28 cellular contexts compared by ENCODE assay signal in the genomic region with DNA sequence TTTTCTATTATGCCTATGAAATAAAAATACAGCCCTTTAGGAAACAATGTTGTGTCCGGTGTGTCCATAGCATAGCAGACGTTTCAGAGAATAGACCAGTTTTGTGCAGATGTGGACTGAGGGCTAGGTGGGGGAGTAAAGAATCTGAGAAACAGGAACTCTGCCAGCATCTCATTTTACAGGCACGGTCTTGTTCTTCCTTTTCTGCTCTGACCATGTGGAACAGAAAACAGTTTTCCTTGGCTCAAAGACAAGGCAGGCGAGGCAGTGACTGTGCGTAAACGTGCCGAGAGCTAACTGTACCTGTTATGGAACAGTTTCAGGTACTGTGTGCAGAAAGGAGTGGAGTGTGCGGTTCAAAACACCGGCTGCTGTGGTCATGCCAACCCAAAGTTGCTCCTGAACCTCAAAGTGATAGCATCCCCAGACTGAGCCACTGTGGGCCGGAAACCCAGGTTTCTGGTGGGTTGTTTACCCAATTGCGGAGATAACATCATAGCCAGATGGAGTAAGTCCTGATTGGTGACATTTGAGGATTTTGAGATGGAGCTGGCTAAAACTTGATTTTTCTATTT. TPM values are rescaled to one million over a fixed set of nuclear protein-coding genes. Genes with fewer than 3 reads are reported as not detected.
DNase-seq lines count a peak whose midpoint lies in the region; ATAC-seq, FAIRE-seq and TF ChIP-seq lines count a peak whose summit lies in the region.
"Had no signal": no experiment of that assay in that cellular context is flagged by ENCODE, and none has a peak within 500 bp of the region (broad histone marks: within the 10 kb centered on the region; RNA-seq: fewer than 3 reads in every experiment).

No MANE protein-coding gene starts in this region.

- no peak for TF ChIP-seq RAD21 in A549 (conservative IDR thresholded peaks at IDR 0.05 in 1 of 2, IDR thresholded peaks at IDR 0.05 in 1 of 2)

- H3K36me3 ChIP-seq in astrocyte (ENCODE audit: insufficient read depth, low read length): no peaks in the 10 kb centered on the region
- H3K36me3 ChIP-seq in esophagus squamous epithelium: no peaks in the 10 kb centered on the region
- no peaks in the 10 kb centered on the region for H3K36me3 ChIP-seq in kidney (ENCODE audit: control insufficient read depth in 1 of 2, insufficient read depth in 2 of 2, low read length in 2 of 2)
- H3K36me3 ChIP-seq: ovary, tibial artery had no signal

- H3K27ac Mint-ChIP-seq in astrocyte (ENCODE audit: unreplicated experiment): no peak overlapping the region
- H3K27ac Mint-ChIP-seq: activated CD4-positive, alpha-beta memory T cell treated with anti-CD3 and anti-CD28 coated beads, Interleukin-2, amount 10 ng/mL, durations not matched to agents 7 days and 5 days; activated T-cell treated with anti-CD3 and anti-CD28 coated beads, Interleukin-2, amount 50 U/mL, for 24 hours; naive thymus-derived CD4-positive, alpha-beta T cell had no signal

- H3K27ac ChIP-seq in A549: peak overlapping the region in 1 of 2 experiments; percentile 79; a peak in 4 of 6 replicates
- no peak overlapping the region for H3K27ac ChIP-seq in astrocyte (ENCODE audit: low read depth, low read length)
- no peak overlapping the region for H3K27ac ChIP-seq in foreskin keratinocyte
- peak overlapping the region in 2 of 4 donors; percentile 3 to 57 for H3K27ac ChIP-seq in esophagus squamous epithelium
- no peak overlapping the region for H3K27ac ChIP-seq in kidney (ENCODE audit: low read depth in 2 of 2, low read length in 2 of 2)
- H3K27ac ChIP-seq: ovary, tibial artery had no signal

- FAIRE-seq in A549 (lab: Jason Lieb, UNC) (no peak), astrocyte (lab: Jason Lieb, UNC) (no peak), kidney (lab: Jason Lieb, UNC) (no peak)
- FAIRE-seq: colon, endometrium, GM12878, GM19239 had no signal

- no peak for ATAC-seq in A549
- peak; percentile 11 for ATAC-seq in foreskin keratinocyte
- ATAC-seq: GM12878; naive thymus-derived CD4-positive, alpha-beta T cell; sciatic nerve had no signal

- no peak overlapping the region for H2AFZ ChIP-seq in astrocyte (ENCODE audit: low read depth, low read length)

- peaks cover 14% of the 10 kb centered on the region for H3K4me1 ChIP-seq in A549
- peaks cover 13% of the 10 kb centered on the region for H3K4me1 ChIP-seq in astrocyte (ENCODE audit: insufficient read depth, low read length)
- H3K4me1 ChIP-seq in foreskin keratinocyte: peaks cover 4% of the 10 kb centered on the region
- H3K4me1 ChIP-seq in esophagus squamous epithelium: peaks cover 0 to 18% (median 5%) of the 10 kb centered on the region in 3 donors
- peaks cover 0 to 3% of the 10 kb centered on the region in 2 donors for H3K4me1 ChIP-seq in kidney (ENCODE audit: control insufficient read depth in 1 of 2, insufficient read depth in 1 of 2, low read depth in 1 of 2, low read length in 2 of 2)

- TF ChIP-seq CTCF in A549 (IDR thresholded peaks at IDR 0.05) (no peak), astrocyte (IDR thresholded peaks at IDR 0.05; ENCODE audit: insufficient read depth, low read depth, low read length) (no peak), foreskin keratinocyte (conservative IDR thresholded peaks at IDR 0.05) (no peak), esophagus squamous epithelium (IDR thresholded peaks at IDR 0.05) (no peak), kidney (IDR thresholded peaks at IDR 0.05; ENCODE audit: borderline replicate concordance, extremely low read depth, insufficient read depth) (no peak)

- no peak overlapping the region for H3K4me3 ChIP-seq in A549
- no peak overlapping the region for H3K4me3 ChIP-seq in astrocyte (ENCODE audit: insufficient read depth, low read depth, low read length)
- H3K4me3 ChIP-seq in esophagus squamous epithelium: no peak overlapping the region
- no peak overlapping the region for H3K4me3 ChIP-seq in kidney (ENCODE audit: low read length in 2 of 2)
- H3K4me3 ChIP-seq: GM12878, ovary, tibial artery had no signal

- H3K4me2 ChIP-seq in A549 (peak overlapping the region; percentile 78), astrocyte (ENCODE audit: low read length) (peak overlapping the region; percentile 73)

- no peak for DNase-seq in A549 (ENCODE audit: low read depth in 1 of 2, low spot score in 1 of 2)
- DNase-seq in M059J (ENCODE audit: low read depth): peak; percentile 49
- peak; percentile 63 for DNase-seq in astrocyte (ENCODE audit: low read depth)
- peak; percentile 42 to 76 for DNase-seq in foreskin keratinocyte
- no peak for DNase-seq in hypothalamus (lab: John Stamatoyannopoulos, UW)
- DNase-seq in esophagus squamous epithelium (lab: John Stamatoyannopoulos, UW): no peak
- DNase-seq in glomerular visceral epithelial cell (ENCODE audit: extremely low spot score): no peak
- no peak for DNase-seq in kidney
- DNase-seq: activated CD4-positive, alpha-beta memory T cell treated with anti-CD3 and anti-CD28 coated beads, Interleukin-2, amount 10 ng/mL, durations not matched to agents 7 days and 5 days; activated CD4-positive, CD25-positive, alpha-beta regulatory T cell; activated naive CD4-positive, alpha-beta T cell; activated T-cell treated with anti-CD3 and anti-CD28 coated beads, Interleukin-2, amount 50 U/mL, for 24 hours; anterior cingulate cortex; hippocampal formation; naive thymus-derived CD4-positive, alpha-beta T cell; NCI-H1694; NCI-H446; NK-92 treated with Interleukin-12 subunit alpha and Interleukin-12 subunit beta, amount 100 ng/mL, for 24 hours; ovary; SK-N-SH; stimulated activated naive CD4-positive, alpha-beta T cell treated with Interleukin-2 at 50 U/mL for 16 hours; tibial artery had no signal

- no peaks in the 10 kb centered on the region for H4K20me1 ChIP-seq in astrocyte (ENCODE audit: insufficient read depth, low read length)

- no peak for TF ChIP-seq EP300 in A549 (IDR thresholded peaks at IDR 0.05)

- TF ChIP-seq POLR2A in A549 (IDR thresholded peaks at IDR 0.05; ENCODE audit: low read length): no peak
- no peak for TF ChIP-seq POLR2A in esophagus squamous epithelium (IDR thresholded peaks at IDR 0.05)

- H3K9ac ChIP-seq in astrocyte (ENCODE audit: low read length) (no peak overlapping the region), kidney (ENCODE audit: low read length in 2 of 2) (no peak overlapping the region)
- H3K9ac ChIP-seq: SK-N-SH had no signal

- H3K79me2 ChIP-seq in astrocyte (ENCODE audit: insufficient read depth, low read length): no peaks in the 10 kb centered on the region

- 69% methylated on average over 10 of the region's 11 CpGs for WGBS in A549 (ENCODE audit: missing lambda C conversion rate)
- WGBS in esophagus squamous epithelium, 2 donors: 51 to 57% methylated on average over 5 to 11 of the region's 11 CpGs

- POLR2A ChIA-PET in A549 (lab: Yijun Ruan, JAX): no interaction called here

- H3K4me1 Mint-ChIP-seq in astrocyte (ENCODE audit: low read depth, unreplicated experiment): peaks cover 5% of the 10 kb centered on the region
- H3K4me1 Mint-ChIP-seq: activated CD4-positive, alpha-beta memory T cell treated with anti-CD3 and anti-CD28 coated beads, Interleukin-2, amount 10 ng/mL, durations not matched to agents 7 days and 5 days; naive thymus-derived CD4-positive, alpha-beta T cell had no signal

- H3K27me3 ChIP-seq in astrocyte (ENCODE audit: insufficient read depth, low read length): no peaks in the 10 kb centered on the region
- no peaks in the 10 kb centered on the region for H3K27me3 ChIP-seq in foreskin keratinocyte
- no peaks in the 10 kb centered on the region for H3K27me3 ChIP-seq in esophagus squamous epithelium
- H3K27me3 ChIP-seq: ovary, tibial artery had no signal

- H3K4me3 Mint-ChIP-seq in astrocyte (ENCODE audit: unreplicated experiment): no peak overlapping the region
- H3K4me3 Mint-ChIP-seq: activated CD4-positive, alpha-beta memory T cell treated with anti-CD3 and anti-CD28 coated beads, Interleukin-2, amount 10 ng/mL, durations not matched to agents 7 days and 5 days; activated T-cell treated with anti-CD3 and anti-CD28 coated beads, Interleukin-2, amount 50 U/mL, for 24 hours; naive thymus-derived CD4-positive, alpha-beta T cell had no signal

- H3K9me3 ChIP-seq in A549 (no peaks in the 10 kb centered on the region), astrocyte (ENCODE audit: insufficient read depth, low read depth, low read length) (no peaks in the 10 kb centered on the region), esophagus squamous epithelium (no peaks in the 10 kb centered on the region), kidney (ENCODE audit: control insufficient read depth in 1 of 2, low read length in 2 of 2) (no peaks in the 10 kb centered on the region)
- H3K9me3 ChIP-seq: ovary, SK-N-SH, tibial artery had no signal

- CTCF ChIA-PET in A549 (lab: Yijun Ruan, JAX): interaction anchor here (0.6 to 9.6 kb wide), 7 partner anchors 10 to 887 kb away, joined by 3 to 119 read pairs (median 3); no protein-coding TSS in a partner anchor

- no peaks in the 10 kb centered on the region for H3K9me3 Mint-ChIP-seq in astrocyte (ENCODE audit: unreplicated experiment)
- H3K9me3 Mint-ChIP-seq: activated CD4-positive, alpha-beta memory T cell treated with anti-CD3 and anti-CD28 coated beads, Interleukin-2, amount 10 ng/mL, durations not matched to agents 7 days and 5 days; activated T-cell treated with anti-CD3 and anti-CD28 coated beads, Interleukin-2, amount 50 U/mL, for 24 hours; naive thymus-derived CD4-positive, alpha-beta T cell had no signal

- intact Hi-C loops in esophagus squamous epithelium (cut with DNase I): loop anchor here (5.0 kb wide), 1 partner anchor 883 kb away; a partner anchor contains a TSS
- intact Hi-C loops in kidney (cut with DNase I): no loop called here

- H3K36me3 Mint-ChIP-seq in astrocyte (ENCODE audit: low read depth, unreplicated experiment): no peaks in the 10 kb centered on the region
- H3K36me3 Mint-ChIP-seq: naive thymus-derived CD4-positive, alpha-beta T cell had no signal

- H3K27me3 Mint-ChIP-seq in astrocyte (ENCODE audit: low read depth, unreplicated experiment): peaks cover 19% of the 10 kb centered on the region
- H3K27me3 Mint-ChIP-seq: activated CD4-positive, alpha-beta memory T cell treated with anti-CD3 and anti-CD28 coated beads, Interleukin-2, amount 10 ng/mL, durations not matched to agents 7 days and 5 days had no signal

RNA-seq across cellular contexts. Expression of a gene that starts 20.2 kb away (rescaled TPM):
- polyA plus RNA-seq in A549 (2011; rRNA removed): not detected in 2 replicates
- polyA plus RNA-seq in A549 (2012; cell fraction: cytosol; rRNA removed): not detected in 2 replicates
- not detected in 2 replicates for polyA plus RNA-seq in A549 (2012; cell fraction: nucleus; rRNA removed)
- not detected in 3 replicates for polyA plus RNA-seq in A549 (2017; fragmentation: RNase III; extraction: RNeasy Plus Mini Kit Qiagen cat#74134 plus additional on column Dnase treatment)
- polyA minus RNA-seq in A549 (2011; rRNA and poly(A)+ RNA removed): not detected in 2 replicates
- not detected in 2 replicates for total RNA-seq in M059J (2014; rRNA removed; shearing (Covaris generic))
- total RNA-seq in astrocyte: not detected in 2 replicates
- not detected in 2 replicates for total RNA-seq in foreskin keratinocyte
- polyA plus RNA-seq in foreskin keratinocyte: not detected in 2 replicates
- total RNA-seq in esophagus squamous epithelium: not detected
- not detected for total RNA-seq in kidney
- not detected for polyA plus RNA-seq in kidney (ENCODE audit: insufficient read depth, low read depth, low replicate concordance)
- total RNA-seq: activated CD4-positive, alpha-beta memory T cell treated with anti-CD3 and anti-CD28 coated beads, Interleukin-2, amount 10 ng/mL, durations not matched to agents 7 days and 5 days; GM12878; naive thymus-derived CD4-positive, alpha-beta T cell; ovary; sciatic nerve had no signal
- polyA plus RNA-seq: AG04450; GM12878; naive thymus-derived CD4-positive, alpha-beta T cell; ovary; SK-N-SH had no signal

RNA-seq across cellular contexts. Expression of a gene that starts 38.9 kb away (rescaled TPM):
- polyA plus RNA-seq in A549 (2011; rRNA removed): not detected in 2 replicates
- polyA plus RNA-seq in A549 (2012; cell fraction: cytosol; rRNA removed): not detected in 2 replicates
- not detected in 2 replicates for polyA plus RNA-seq in A549 (2012; cell fraction: nucleus; rRNA removed)
- not detected in 3 replicates for polyA plus RNA-seq in A549 (2017; fragmentation: RNase III; extraction: RNeasy Plus Mini Kit Qiagen cat#74134 plus additional on column Dnase treatment)
- polyA minus RNA-seq in A549 (2011; rRNA and poly(A)+ RNA removed): not detected in 2 replicates
- total RNA-seq in M059J (2014; rRNA removed; shearing (Covaris generic)): 0.49 and 1.7 TPM in 2 replicates
- total RNA-seq in astrocyte: not detected in 2 replicates
- not detected in 2 replicates for total RNA-seq in foreskin keratinocyte
- polyA plus RNA-seq in foreskin keratinocyte: not detected in 2 replicates
- not detected for total RNA-seq in esophagus squamous epithelium
- not detected for total RNA-seq in kidney
- 0.52 TPM for polyA plus RNA-seq in kidney (ENCODE audit: insufficient read depth, low read depth, low replicate concordance)
- total RNA-seq: activated CD4-positive, alpha-beta memory T cell treated with anti-CD3 and anti-CD28 coated beads, Interleukin-2, amount 10 ng/mL, durations not matched to agents 7 days and 5 days; GM12878; naive thymus-derived CD4-positive, alpha-beta T cell; ovary had no signal
- polyA plus RNA-seq: AG04450; naive thymus-derived CD4-positive, alpha-beta T cell; SK-N-SH had no signal

RNA-seq across cellular contexts. Expression of a gene that starts 59.5 kb away (rescaled TPM):
- polyA plus RNA-seq in A549 (2011; rRNA removed): not detected in 2 replicates
- not detected in 2 replicates for polyA plus RNA-seq in A549 (2012; cell fraction: cytosol; rRNA removed)
- not detected in 2 replicates for polyA plus RNA-seq in A549 (2012; cell fraction: nucleus; rRNA removed)
- polyA plus RNA-seq in A549 (2017; fragmentation: RNase III; extraction: RNeasy Plus Mini Kit Qiagen cat#74134 plus additional on column Dnase treatment): not detected in 3 replicates
- polyA minus RNA-seq in A549 (2011; rRNA and poly(A)+ RNA removed): not detected in 2 replicates
- not detected in 2 replicates for total RNA-seq in M059J (2014; rRNA removed; shearing (Covaris generic))
- total RNA-seq in astrocyte: 0.17 and 0.18 TPM in 2 replicates
- not detected in 2 replicates for total RNA-seq in foreskin keratinocyte
- not detected in 2 replicates for polyA plus RNA-seq in foreskin keratinocyte
- 1 to 10 TPM in 1 of 4 donors, under 1 TPM in 2, not detected in 1; 0.15 to 1.1 (median 0.41) TPM for total RNA-seq in esophagus squamous epithelium
- 0.44 TPM for total RNA-seq in kidney
- 0.24 TPM for polyA plus RNA-seq in kidney (ENCODE audit: insufficient read depth, low read depth, low replicate concordance)
- total RNA-seq: activated CD4-positive, alpha-beta memory T cell treated with anti-CD3 and anti-CD28 coated beads, Interleukin-2, amount 10 ng/mL, durations not matched to agents 7 days and 5 days; GM12878; naive thymus-derived CD4-positive, alpha-beta T cell had no signal
- polyA plus RNA-seq: AG04450; naive thymus-derived CD4-positive, alpha-beta T cell; SK-N-SH had no signal

Comparison
In these comparisons a context has a peak if more than half of its experiments do, and no peak if none do; other contexts are left out.
1. DNase-seq: peak in M059J (single experiment), astrocyte (single experiment) and foreskin keratinocyte (2 of 2); none in A549 (0 of 2), hypothalamus (0 of 51), esophagus squamous epithelium (single experiment), glomerular visceral epithelial cell (single experiment) and kidney (single experiment).